In the genomic region with DNA sequence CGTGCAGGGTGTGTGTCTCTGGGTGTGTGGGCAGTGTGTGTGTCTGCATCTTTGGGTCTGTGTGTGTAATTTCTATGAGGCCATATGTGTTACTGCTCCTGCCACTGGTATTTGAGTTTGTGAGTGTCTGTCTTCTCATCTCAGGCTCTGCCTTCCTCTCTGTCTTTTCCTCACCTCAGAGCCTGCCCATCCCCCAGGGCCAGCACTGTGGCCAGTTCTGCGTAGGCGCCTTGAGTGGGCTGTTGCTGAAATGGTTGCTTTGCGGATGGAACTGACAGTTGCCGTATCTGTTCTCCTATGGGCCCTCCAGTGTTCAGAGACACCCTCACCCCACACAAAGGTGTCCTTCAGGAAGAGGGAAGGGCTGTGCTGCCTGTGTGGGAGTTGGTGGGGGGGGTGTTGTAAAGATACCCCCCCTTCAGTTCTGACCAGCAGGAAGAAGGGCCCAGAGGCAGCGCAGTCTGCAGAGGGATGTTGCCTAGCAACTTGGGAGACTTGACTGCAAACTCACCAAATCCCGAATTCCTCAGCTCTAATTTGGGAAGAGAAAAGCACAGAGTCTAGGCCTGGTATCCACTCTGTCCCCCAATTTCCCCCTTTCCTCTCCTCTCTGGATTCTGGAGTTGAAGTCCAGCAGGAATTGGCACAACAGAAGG, we compare ENCODE assay signal across 22 cellular contexts. TPM values are rescaled to one million over a fixed set of nuclear protein-coding genes. Genes with fewer than 3 reads are reported as not detected.
"Had no signal": no experiment of that assay in that cellular context is flagged by ENCODE, and none has a peak within 500 bp of the region (broad histone marks: within the 10 kb centered on the region; RNA-seq: fewer than 3 reads in every experiment).

No MANE protein-coding gene starts in this region.

- H3K4me3 ChIP-seq: adrenal gland, colonic mucosa, gastrocnemius medialis, heart left ventricle, lung, psoas muscle, right lobe of liver, testis, upper lobe of right lung had no signal

- H3K36me3 ChIP-seq: adrenal gland, colonic mucosa, gastrocnemius medialis, heart left ventricle, right lobe of liver, upper lobe of right lung had no signal

- ATAC-seq: activated CD8-positive, alpha-beta T cell treated with anti-CD3 and anti-CD28 coated beads for 36 hours; activated T-cell treated with anti-CD3 and anti-CD28 coated beads, Interleukin-2, amount 50 U/mL, for 4 hours; gastrocnemius medialis; heart left ventricle; left lobe of liver; psoas muscle; right lobe of liver; stimulated activated naive CD8-positive, alpha-beta T cell treated with anti-CD3 and anti-CD28 coated beads, Interleukin-15, amount 100 ng/mL, for 72 hours; upper lobe of right lung had no signal

- H3K27me3 ChIP-seq: colonic mucosa, right lobe of liver, testis had no signal

- FAIRE-seq: endometrium, kidney, small intestine had no signal

- H3K9me3 ChIP-seq: adrenal gland, colonic mucosa, gastrocnemius medialis, heart left ventricle, psoas muscle, right lobe of liver, testis, upper lobe of right lung had no signal

- DNase-seq: activated CD4-positive, alpha-beta T cell treated with anti-CD3 and anti-CD28 coated beads, Interleukin-2, amount 10 ng/mL, durations not matched to agents 24 days and 14 days; activated CD8-positive, alpha-beta T cell treated with anti-CD3 and anti-CD28 coated beads for 36 hours; activated naive CD4-positive, alpha-beta T cell treated with anti-CD3 and anti-CD28 coated beads, Interleukin-2, amount 50 U/mL, for 16 hours; activated T-cell treated with anti-CD3 and anti-CD28 coated beads, Interleukin-2, amount 50 U/mL, for 4 hours; adrenal gland; colonic mucosa; gastrocnemius medialis; heart left ventricle; kidney; nephron progenitor cell; psoas muscle; right lobe of liver; small intestine; stimulated activated CD4-positive, alpha-beta T cell treated with anti-CD3 and anti-CD28 coated beads, Interleukin-4, amount 100 ng/mL, for 1 hour; stimulated activated naive CD8-positive, alpha-beta T cell treated with anti-CD3 and anti-CD28 coated beads, Interleukin-15, amount 100 ng/mL, for 72 hours; T-helper 1 cell; T-helper 9 cell; testis; upper lobe of right lung had no signal

- H3K27ac ChIP-seq: adrenal gland, colonic mucosa, gastrocnemius medialis, psoas muscle, right lobe of liver, testis, upper lobe of right lung had no signal

RNA-seq across cellular contexts. Expression of a gene that starts 14.3 kb away (rescaled TPM):
- total RNA-seq: activated T-cell treated with anti-CD3 and anti-CD28 coated beads, Interleukin-2, amount 50 U/mL, for 4 hours had no signal

RNA-seq across cellular contexts. Expression of a gene that starts 24.3 kb away (rescaled TPM):
- total RNA-seq: activated CD4-positive, alpha-beta T cell treated with anti-CD3 and anti-CD28 coated beads, Interleukin-2, amount 10 ng/mL, durations not matched to agents 24 days and 14 days had no signal
